8 cellular contexts compared by ENCODE assay signal in the genomic region with DNA sequence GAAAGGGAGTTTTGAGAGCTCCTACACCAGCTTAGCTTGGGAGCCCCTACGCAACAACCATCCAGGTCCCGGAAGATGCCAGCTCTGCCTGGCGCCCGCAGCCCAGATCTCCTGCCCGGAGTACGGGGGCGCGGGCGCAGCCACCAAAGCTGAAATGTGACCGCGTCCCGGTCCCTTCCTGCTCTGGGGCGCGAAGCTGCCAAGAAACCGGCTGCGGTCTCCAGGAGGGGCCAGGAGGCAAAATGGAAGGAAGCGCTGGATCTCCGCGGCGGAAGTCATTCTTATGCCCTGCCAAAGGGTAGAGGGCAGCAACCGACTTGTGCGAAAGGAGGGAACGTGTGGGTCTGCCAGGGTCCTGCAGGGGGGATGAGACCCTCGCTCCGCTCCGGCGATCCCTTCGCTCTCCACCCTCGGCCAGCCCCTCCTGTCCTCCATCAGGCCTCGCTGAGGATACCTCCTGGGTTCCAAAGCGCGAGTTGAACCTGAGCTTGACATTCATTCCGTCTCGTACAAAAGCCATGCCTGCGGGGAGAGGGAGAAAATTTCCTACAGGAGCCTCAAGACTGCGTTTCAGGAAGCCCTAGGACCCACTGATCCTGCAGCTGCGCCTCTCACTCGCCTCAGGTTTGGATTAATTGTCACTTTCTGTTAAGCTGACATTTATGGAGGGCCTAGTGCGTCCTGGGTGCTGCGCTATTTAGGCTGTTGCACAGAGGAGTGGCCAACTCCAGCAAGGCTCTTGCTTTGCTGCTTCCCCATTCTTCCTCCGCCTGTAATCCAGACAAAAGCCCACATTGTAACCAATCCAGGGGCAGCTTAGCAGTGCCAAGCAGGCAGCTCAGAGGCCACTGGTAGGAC.
DNase-seq lines count a peak whose midpoint lies in the region; ATAC-seq and TF ChIP-seq lines count a peak whose summit lies in the region.

No MANE protein-coding gene starts in this region.

- intact Hi-C loops in CD14-positive monocyte (cut with micrococcal nuclease): no loop called here
- intact Hi-C loops in uterus (cut with DNase I; ENCODE audit: low total_unique reads): no loop called here

- peak overlapping the region; percentile 76 to 89 (median 86) for H3K27ac Mint-ChIP-seq in CD14-positive monocyte

- H3K9me3 ChIP-seq in mucosa of stomach (ENCODE audit: control insufficient read depth, low read length) (no peaks in the 10 kb centered on the region), uterus (no peaks in the 10 kb centered on the region)

- peak overlapping the region; percentile 88 to 90 for H3K27ac ChIP-seq in uterus

- peaks cover 0 to 1% (median 0%) of the 10 kb centered on the region in 3 donors for H3K27me3 Mint-ChIP-seq in CD14-positive monocyte (ENCODE audit: low read depth in 3 of 3)

- H3K27me3 ChIP-seq in mucosa of stomach (ENCODE audit: control insufficient read depth, insufficient read depth, low read length): no peaks in the 10 kb centered on the region
- H3K27me3 ChIP-seq in uterus: no peaks in the 10 kb centered on the region

- TF ChIP-seq POLR2A in uterus (IDR thresholded peaks at IDR 0.05): peak in 1 of 2 donors; percentile 18

- H3K36me3 ChIP-seq in mucosa of stomach (ENCODE audit: control insufficient read depth, insufficient read depth, low read length) (no peaks in the 10 kb centered on the region), uterus (no peaks in the 10 kb centered on the region)

- H3K4me1 ChIP-seq in mucosa of stomach (ENCODE audit: control insufficient read depth, insufficient read depth, low read length): peaks cover 4% of the 10 kb centered on the region
- no peaks in the 10 kb centered on the region for H3K4me1 ChIP-seq in uterus

- H3K9ac ChIP-seq in mucosa of stomach (ENCODE audit: low read length): peak overlapping the region; percentile 91

- H3K4me3 Mint-ChIP-seq in CD14-positive monocyte: peak overlapping the region; percentile 93

- ATAC-seq in GM19043 (IDR thresholded peaks at IDR 0.05; ENCODE audit: low read depth, unreplicated experiment) (peak; percentile 56), HG03159 (IDR thresholded peaks at IDR 0.05; ENCODE audit: unreplicated experiment) (peak; percentile 75)

- H3K36me3 Mint-ChIP-seq in CD14-positive monocyte: no peaks in the 10 kb centered on the region

- H3K4me1 Mint-ChIP-seq in CD14-positive monocyte: peaks cover 17% of the 10 kb centered on the region

- H3K4me3 ChIP-seq in mucosa of stomach (ENCODE audit: low read length): peak overlapping the region; percentile 68
- H3K4me3 ChIP-seq in uterus: peak overlapping the region; percentile 51 to 52

- no peak for TF ChIP-seq CTCF in CD14-positive monocyte (IDR thresholded peaks at IDR 0.05)
- TF ChIP-seq CTCF in uterus (IDR thresholded peaks at IDR 0.05): no peak

- peaks cover 0 to 3% (median 0%) of the 10 kb centered on the region in 7 donors for H3K9me3 Mint-ChIP-seq in CD14-positive monocyte

- DNase-seq in CD14-positive monocyte (ENCODE audit: low spot score): peak; percentile 50
- DNase-seq in SKM-1 treated with dmso at 0.1 percent for 144 hours (lab: John Stamatoyannopoulos, UW; ENCODE audit: unreplicated experiment): peak; percentile 62
- DNase-seq in epidermal melanocyte (ENCODE audit: insufficient read length, low spot score): peak; percentile 38
- peak; percentile 62 to 71 for DNase-seq in uterus
- DNase-seq in NCI-H1436 (lab: John Stamatoyannopoulos, UW): no peak
